Comparison of ENCODE assay signal across 21 cellular contexts in the genomic region with DNA sequence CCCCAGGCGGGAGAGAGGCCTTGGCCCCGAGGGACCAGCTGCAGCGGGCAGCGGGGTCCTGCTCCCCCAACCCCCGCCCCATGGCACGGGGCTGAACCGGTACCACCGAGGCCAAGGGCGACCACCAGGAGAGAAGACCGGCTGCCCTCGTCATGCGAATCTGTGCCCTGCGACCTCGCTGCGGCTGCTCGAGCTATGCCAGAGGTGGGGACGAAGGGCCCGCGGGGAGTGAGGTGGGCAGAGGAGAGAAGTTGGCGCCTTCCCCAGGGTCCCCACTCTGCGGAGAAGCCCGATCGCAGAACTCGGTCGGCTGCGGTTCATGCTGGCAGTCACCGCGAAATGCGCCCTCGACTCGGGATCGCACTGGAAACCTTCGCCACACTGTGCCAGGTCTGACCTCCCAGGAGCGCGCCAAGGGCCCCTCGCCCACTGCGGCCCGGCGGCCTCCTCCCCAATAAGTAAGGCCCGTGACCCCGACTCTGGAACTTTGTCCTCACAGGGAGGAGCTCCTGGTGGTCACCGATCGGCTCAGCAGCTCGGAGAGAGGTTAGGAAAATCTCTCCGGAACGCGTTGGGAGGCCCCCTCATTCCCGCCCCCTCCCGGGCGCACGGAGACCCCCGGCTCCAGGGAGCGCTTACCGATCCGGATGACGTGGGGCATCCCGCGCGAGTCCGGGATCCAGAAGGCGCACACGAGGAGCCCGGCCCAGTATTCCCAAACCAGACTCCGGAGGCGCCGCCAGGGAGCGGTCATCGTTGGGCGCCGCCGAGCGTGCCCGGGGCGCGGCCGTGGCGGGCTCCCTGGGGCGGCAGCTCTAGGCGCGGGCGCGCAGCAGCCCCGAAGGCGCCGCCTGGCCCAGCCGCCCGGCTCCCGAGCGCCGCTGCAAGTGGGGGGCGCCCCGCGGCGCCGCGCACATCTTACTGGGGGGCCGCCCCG. TPM values are rescaled to one million over a fixed set of nuclear protein-coding genes. Genes with fewer than 3 reads are reported as not detected.
DNase-seq lines count a peak whose midpoint lies in the region; ATAC-seq, FAIRE-seq and TF ChIP-seq lines count a peak whose summit lies in the region.
"Had no signal": no experiment of that assay in that cellular context is flagged by ENCODE, and none has a peak within 500 bp of the region (broad histone marks: within the 10 kb centered on the region; RNA-seq: fewer than 3 reads in every experiment).

No MANE protein-coding gene starts in this region.

- peak; percentile 20 for DNase-seq in NCI-H146 (lab: John Stamatoyannopoulos, UW)
- DNase-seq in NCI-H146 treated with DMSO at 0.1 percent for 48 hours (lab: John Stamatoyannopoulos, UW; ENCODE audit: unreplicated experiment): no peak
- DNase-seq in GM23248: peak; percentile 29
- peak in 1 of 2 experiments; percentile 71 for DNase-seq in H1 (ENCODE audit: low read depth in 1 of 2, low spot score in 2 of 2)
- DNase-seq in retina: peak; percentile 65
- DNase-seq in amniotic stem cell (lab: John Stamatoyannopoulos, UW): no peak
- no peak for DNase-seq in cerebellar nuclear complex (lab: John Stamatoyannopoulos, UW)
- DNase-seq: ACHN; activated T-cell treated with anti-CD3 and anti-CD28 coated beads, Interleukin-2, amount 50 U/mL, for 1 hour; aorta; effector memory CD4-positive, alpha-beta T cell; EL; NCI-H1694; OCI-M1; stimulated activated CD4-positive, alpha-beta T cell treated with anti-CD3 and anti-CD28 coated beads, Interleukin-12 subunit alpha, Interleukin-12 subunit beta, amount 100 ng/mL, for 4 hours; SW 1271; transverse colon had no signal

- no peak overlapping the region for H3K4me2 ChIP-seq in GM23248 (ENCODE audit: unreplicated experiment)
- peak overlapping the region; percentile 96 to 97 for H3K4me2 ChIP-seq in H1 (ENCODE audit: insufficient read depth in 1 of 2, low read depth in 2 of 2, low read length in 2 of 2)

- POLR2A ChIA-PET in H1 (lab: Charles Lee; ENCODE audit: partially characterized antibody): interaction anchor here (0.5 kb wide), 1 partner anchor 561 kb away, joined by 3 read pairs; no protein-coding TSS in a partner anchor

- no peaks in the 10 kb centered on the region for H3K36me3 ChIP-seq in GM23248 (ENCODE audit: low read depth)
- no peaks in the 10 kb centered on the region; a peak in 1 of 8 replicates for H3K36me3 ChIP-seq in H1 (ENCODE audit: control insufficient read depth in 2 of 4, insufficient read depth in 4 of 4, low read length in 3 of 4)
- H3K36me3 ChIP-seq: transverse colon had no signal

- TF ChIP-seq CTCF in H1 (IDR thresholded peaks at IDR 0.05; ENCODE audit: control extremely low read depth in 1 of 3, insufficient read depth in 1 of 3, low read depth in 1 of 3, low read length in 3 of 3): no peak

- no peak overlapping the region for H2BK20ac ChIP-seq in H1 (ENCODE audit: low read length)

- H2BK120ac ChIP-seq in H1 (replicated peaks; ENCODE audit: low read depth, low read length): no peak overlapping the region

- CTCF ChIA-PET in H1 (lab: Charles Lee; ENCODE audit: partially characterized antibody): interaction anchor here (0.5 to 3.3 kb wide), 3 partner anchors 28 to 458 kb away, joined by 3 to 10 read pairs (median 3); no protein-coding TSS in a partner anchor

- H3K9me2 ChIP-seq in GM23248 (ENCODE audit: insufficient read depth): no peaks in the 10 kb centered on the region

- H3K18ac ChIP-seq in H1 (ENCODE audit: extremely low read depth, low read length): peak overlapping the region; percentile 71

- H3K79me2 ChIP-seq in GM23248 (ENCODE audit: insufficient read depth): no peaks in the 10 kb centered on the region
- H3K79me2 ChIP-seq in H1 (ENCODE audit: control insufficient read depth in 1 of 2, insufficient read depth in 2 of 2, low read length in 2 of 2): no peaks in the 10 kb centered on the region

- WGBS in GM23248 (ENCODE audit: low coverage in 1 of 2, low lambda C conversion rate in 2 of 2, missing lambda C conversion rate in 2 of 2), 2 experiments: 2 to 3% methylated on average over 41 to 84 of the region's 98 CpGs
- 2% methylated on average over 48 of the region's 98 CpGs; no CpG with 5 or more reads in 1 of the 2 experiments for WGBS in H1 (ENCODE audit: extremely low coverage in 1 of 2, insufficient coverage in 1 of 2, insufficient read length in 1 of 2, insufficient replicate concordance in 2 of 2, low coverage in 1 of 2, low lambda C conversion rate in 2 of 2, missing lambda C conversion rate in 1 of 2), 2 experiments

- in situ Hi-C loops in GM23248 (cut with MboI): no loop called here

- H2AFZ ChIP-seq in GM23248 (no peak overlapping the region), H1 (ENCODE audit: low read length) (no peak overlapping the region)

- H3K4ac ChIP-seq in H1 (replicated peaks; ENCODE audit: insufficient read length, low read depth, low read length): no peak overlapping the region

- no peak overlapping the region for H4K91ac ChIP-seq in H1 (replicated peaks; ENCODE audit: insufficient read length, low read length)

- no peak overlapping the region for H3K56ac ChIP-seq in H1 (replicated peaks; ENCODE audit: insufficient read length, low read depth, low read length)

- H4K5ac ChIP-seq in H1 (ENCODE audit: insufficient read length, low read depth, low read length): no peak overlapping the region

- H3K9me3 ChIP-seq in GM23248 (ENCODE audit: low read depth): no peaks in the 10 kb centered on the region
- H3K9me3 ChIP-seq in H1 (ENCODE audit: insufficient read depth in 2 of 2, low read depth in 1 of 2, low read length in 1 of 2): no peaks in the 10 kb centered on the region; a peak in 1 of 4 replicates
- H3K9me3 ChIP-seq: transverse colon had no signal

- H3K23me2 ChIP-seq in H1 (ENCODE audit: low read depth, low read length): peaks cover 30% of the 10 kb centered on the region

- H3K14ac ChIP-seq in H1 (ENCODE audit: insufficient read length): no peak overlapping the region

- H4K20me1 ChIP-seq in GM23248 (ENCODE audit: insufficient read depth) (no peaks in the 10 kb centered on the region), H1 (replicated peaks in 1 of 2; ENCODE audit: control insufficient read depth in 1 of 2, insufficient read depth in 2 of 2, low read length in 2 of 2) (peaks cover 2 to 8% of the 10 kb centered on the region in 2 experiments)

- no peak overlapping the region for H3K4me3 ChIP-seq in GM23248
- H3K4me3 ChIP-seq in H1 (ENCODE audit: extremely low read depth in 1 of 4, insufficient read depth in 2 of 4, low read depth in 3 of 4, low read length in 4 of 4): peak overlapping the region; percentile 41 to 64 (median 53)

- no peak overlapping the region for H3K23ac ChIP-seq in H1 (ENCODE audit: insufficient read length)

- H2BK12ac ChIP-seq in H1 (ENCODE audit: low read depth, low read length): no peak overlapping the region

- H3F3A ChIP-seq in GM23248 (ENCODE audit: insufficient read depth): no peaks in the 10 kb centered on the region

- no peak for TF ChIP-seq RAD21 in H1 (IDR thresholded peaks at IDR 0.05 in 1 of 2, conservative IDR thresholded peaks at IDR 0.05 in 1 of 2; ENCODE audit: low read depth in 2 of 2, low read length in 2 of 2)

- no peak for TF ChIP-seq POLR2A in H1 (IDR thresholded peaks at IDR 0.05; ENCODE audit: control extremely low read depth in 1 of 2, low read depth in 2 of 2, low read length in 2 of 2)

- no peaks in the 10 kb centered on the region for H3K79me1 ChIP-seq in H1 (ENCODE audit: low read depth, low read length)

- H3K9ac ChIP-seq in GM23248: no peak overlapping the region
- no peak overlapping the region for H3K9ac ChIP-seq in H1 (replicated peaks in 1 of 4; ENCODE audit: extremely low read depth in 1 of 4, low read depth in 3 of 4, low read length in 3 of 4)

- H3K27ac ChIP-seq in GM23248 (no peak overlapping the region), H1 (ENCODE audit: low read depth, low read length) (no peak overlapping the region)

- no peak overlapping the region for H2BK5ac ChIP-seq in H1 (ENCODE audit: low read depth, low read length)

- no peak for FAIRE-seq in H1 (lab: Jason Lieb, UNC)
- FAIRE-seq: frontal cortex, GM18507 had no signal

- H3K4me1 ChIP-seq in GM23248 (ENCODE audit: insufficient read depth): no peaks in the 10 kb centered on the region
- peaks cover 7 to 46% (median 35%) of the 10 kb centered on the region in 4 experiments for H3K4me1 ChIP-seq in H1 (replicated peaks in 1 of 4; ENCODE audit: control insufficient read depth in 3 of 4, insufficient read depth in 4 of 4, low read length in 3 of 4)

- no peak for TF ChIP-seq EP300 in H1 (IDR thresholded peaks at IDR 0.05; ENCODE audit: borderline replicate concordance in 1 of 2, low read depth in 2 of 2, low read length in 2 of 2)

- peaks cover 45% of the 10 kb centered on the region for H3K27me3 ChIP-seq in GM23248 (replicated peaks; ENCODE audit: insufficient read depth)
- H3K27me3 ChIP-seq in H1 (replicated peaks in 1 of 4; ENCODE audit: control insufficient read depth in 3 of 4, extremely low read depth in 1 of 4, insufficient read depth in 3 of 4, low read length in 3 of 4): peaks cover 38 to 73% (median 64%) of the 10 kb centered on the region in 4 experiments

- no peak overlapping the region for H2AK5ac ChIP-seq in H1 (ENCODE audit: low read depth, low read length)

- no peak overlapping the region for H2BK15ac ChIP-seq in H1 (ENCODE audit: low read length)

- H4K8ac ChIP-seq in H1 (ENCODE audit: extremely low read depth, insufficient read depth, low read length): peak overlapping the region; percentile 42

- ATAC-seq in HG03039 (IDR thresholded peaks at IDR 0.05; ENCODE audit: unreplicated experiment): no peak
- ATAC-seq: left lobe of liver had no signal

TF ChIP-seq in H1, 55 proteins besides CTCF, POLR2A, EP300 and RAD21 (continues in another document):
- TF ChIP-seq CBX8 (IDR thresholded peaks at IDR 0.05; ENCODE audit: borderline replicate concordance, low read depth, low read length) (no peak), KDM4A (IDR thresholded peaks at IDR 0.05; ENCODE audit: low read depth, low read length, severe bottlenecking) (peak; percentile 36), HDAC6 (IDR thresholded peaks at IDR 0.05; ENCODE audit: low read depth, low read length) (no peak), POU5F1 (IDR thresholded peaks at IDR 0.05; ENCODE audit: low read depth, low read length) (no peak)

RNA-seq across cellular contexts. Expression of a gene that starts 0.7 kb away (rescaled TPM):
- not detected in 2 replicates for total RNA-seq in GM23248 (2014; rRNA removed; shearing (Covaris generic))
- polyA plus RNA-seq in GM23248 (2016; fragmentation: Nextera tagmentation; extraction: Ambion mirVana) (not detected in 2 replicates), H1 (2011; rRNA removed) (2.1 and 2.5 TPM in 2 replicates)
- 3.4 and 3.7 TPM in 2 replicates for total RNA-seq in H1 (2021; fragmentation: NEBNext Ultra II Directional; extraction: Animal tissue kit (Norgen Biotek cat#: 25700))
- polyA plus RNA-seq in H1 (2011; cell fraction: cytosol; rRNA removed): 1.9 TPM
- 3.8 TPM for polyA plus RNA-seq in H1 (2011; cell fraction: nucleus; rRNA removed)
- 1.5 to 1.9 TPM (median 1.8 TPM) in 4 replicates for polyA plus RNA-seq in H1 (2012, experiment 1 of 2)
- 0.63 TPM for polyA plus RNA-seq in H1 (2012, experiment 2 of 2)
- 2.3 TPM for polyA plus RNA-seq in H1 (2013, experiment 1 of 2)
- 2.1 TPM for polyA plus RNA-seq in H1 (2013, experiment 2 of 2)
- 7.3 and 7.4 TPM in 2 replicates for polyA minus RNA-seq in H1 (2011; rRNA and poly(A)+ RNA removed)
- polyA minus RNA-seq in H1 (2011; cell fraction: cytosol; rRNA and poly(A)+ RNA removed): 1.8 TPM
- polyA minus RNA-seq in H1 (2011; cell fraction: nucleus; rRNA and poly(A)+ RNA removed): 2.9 TPM
- polyA plus RNA-seq: aorta had no signal

Comparison
In these comparisons a context has a peak if more than half of its experiments do, and no peak if none do; other contexts are left out.
1. DNase-seq: peak in NCI-H146 (single experiment), GM23248 (single experiment) and retina (single experiment); none in NCI-H146 treated with DMSO at 0.1 percent for 48 hours (single experiment), amniotic stem cell (single experiment) and cerebellar nuclear complex (0 of 2).